22 cellular contexts compared by ENCODE assay signal in genomic region chr2:207825033-207825957, GRCh38. TPM values are rescaled to one million over a fixed set of nuclear protein-coding genes. Genes with fewer than 3 reads are reported as not detected.
A peak's percentile ranks its signal among the peaks of the same experiment; 100 is the strongest.
DNase-seq lines count a peak whose midpoint lies in the region; FAIRE-seq and TF ChIP-seq lines count a peak whose summit lies in the region.
"Had no signal": no experiment of that assay in that cellular context is flagged by ENCODE, and none has a peak within 500 bp of the region (broad histone marks: within the 10 kb centered on the region; RNA-seq: fewer than 3 reads in every experiment).

No MANE protein-coding gene starts in this region.

- H3K4me1 Mint-ChIP-seq in activated CD4-positive, alpha-beta memory T cell treated with anti-CD3 and anti-CD28 coated beads for 36 hours (ENCODE audit: low read depth), result no peaks in the 10 kb centered on the region
- H3K4me1 Mint-ChIP-seq: activated naive CD8-positive, alpha-beta T cell treated with anti-CD3 and anti-CD28 coated beads for 36 hours had no signal

- no peaks in the 10 kb centered on the region for H3K79me1 ChIP-seq in H1 (ENCODE audit: low read depth, low read length)

- CTCF ChIA-PET in H1 (lab: Charles Lee; ENCODE audit: partially characterized antibody), result interaction anchor here (1.1 to 1.5 kb wide), 5 partner anchors 10 to 215 kb away, joined by 3 to 7 read pairs (median 4); no protein-coding TSS in a partner anchor
- CTCF ChIA-PET in activated CD4-positive, alpha-beta memory T cell treated with anti-CD3 and anti-CD28 coated beads for 36 hours (lab: Charles Lee), result no interaction called here

- intact Hi-C loops in posterior vena cava (cut with DNase I), result no loop called here
- intact Hi-C loops in uterus (cut with DNase I; ENCODE audit: low total_unique reads), result no loop called here
- intact Hi-C loops in activated CD4-positive, alpha-beta memory T cell treated with anti-CD3 and anti-CD28 coated beads for 36 hours (cut with micrococcal nuclease), result no loop called here

- no peak overlapping the region for H4K5ac ChIP-seq in H1 (ENCODE audit: insufficient read length, low read depth, low read length)

- no peak overlapping the region for H4K91ac ChIP-seq in H1 (replicated peaks; ENCODE audit: insufficient read length, low read length)

- no peak overlapping the region for H3K23ac ChIP-seq in H1 (ENCODE audit: insufficient read length)

- no peak overlapping the region for H3K4me2 ChIP-seq in H1 (ENCODE audit: insufficient read depth in 1 of 2, low read depth in 2 of 2, low read length in 2 of 2)

- H3K4me3 ChIP-seq in H1 (ENCODE audit: extremely low read depth in 1 of 4, insufficient read depth in 2 of 4, low read depth in 3 of 4, low read length in 4 of 4) (no peak overlapping the region), right atrium auricular region (no peak overlapping the region), uterus (no peak overlapping the region)
- H3K4me3 ChIP-seq: colonic mucosa, lower lobe of right lung had no signal

- H2BK5ac ChIP-seq in H1 (ENCODE audit: low read depth, low read length), result no peak overlapping the region

- no peak for TF ChIP-seq EP300 in H1 (IDR thresholded peaks at IDR 0.05; ENCODE audit: borderline replicate concordance in 1 of 2, low read depth in 2 of 2, low read length in 2 of 2)

- H3K79me2 ChIP-seq in H1 (ENCODE audit: control insufficient read depth in 1 of 2, insufficient read depth in 2 of 2, low read length in 2 of 2), result no peaks in the 10 kb centered on the region
- H3K79me2 ChIP-seq: parathyroid adenoma had no signal

- no peaks in the 10 kb centered on the region for H4K20me1 ChIP-seq in H1 (replicated peaks in 1 of 2; ENCODE audit: control insufficient read depth in 1 of 2, insufficient read depth in 2 of 2, low read length in 2 of 2)

- no peak for FAIRE-seq in H1 (lab: Jason Lieb, UNC)
- FAIRE-seq: endometrium, GM12891, TTC549 had no signal

- H3K4ac ChIP-seq in H1 (replicated peaks; ENCODE audit: insufficient read length, low read depth, low read length), result no peak overlapping the region

- TF ChIP-seq POLR2A in H1 (IDR thresholded peaks at IDR 0.05; ENCODE audit: control extremely low read depth in 1 of 2, low read depth in 2 of 2, low read length in 2 of 2) (no peak), uterus (IDR thresholded peaks at IDR 0.05) (no peak)

- H3K4me1 ChIP-seq in H1 (replicated peaks in 1 of 4; ENCODE audit: control insufficient read depth in 3 of 4, insufficient read depth in 4 of 4, low read length in 3 of 4) (peaks cover 0 to 3% (median 0%) of the 10 kb centered on the region in 4 experiments; a peak in 1 of 7 replicates), right atrium auricular region (peaks cover 0 to 23% of the 10 kb centered on the region in 2 donors), uterus (no peaks in the 10 kb centered on the region)
- H3K4me1 ChIP-seq: lower lobe of right lung, parathyroid adenoma had no signal

- H3K9me3 Mint-ChIP-seq in activated CD4-positive, alpha-beta memory T cell treated with anti-CD3 and anti-CD28 coated beads for 36 hours, result no peaks in the 10 kb centered on the region
- H3K9me3 Mint-ChIP-seq: activated naive CD8-positive, alpha-beta T cell treated with anti-CD3 and anti-CD28 coated beads for 36 hours; activated T-helper 2 cell treated with anti-CD3 and anti-CD28 coated beads, Interferon-gamma antibody, Interleukin-2, Interleukin-4, amounts not matched to agents 10 μg/mL and 5 μg/mL and 100 μg/mL, durations not matched to agents 14 hours and 24 hours and 36 hours; CD8-positive, alpha-beta memory T cell had no signal

- H3K18ac ChIP-seq in H1 (ENCODE audit: extremely low read depth, low read length), result no peak overlapping the region

- H2BK12ac ChIP-seq in H1 (ENCODE audit: low read depth, low read length), result no peak overlapping the region

- no peak for TF ChIP-seq RAD21 in H1 (IDR thresholded peaks at IDR 0.05 in 1 of 2, conservative IDR thresholded peaks at IDR 0.05 in 1 of 2; ENCODE audit: low read depth in 2 of 2, low read length in 2 of 2)

- no peaks in the 10 kb centered on the region for H3K27me3 ChIP-seq in H1 (replicated peaks in 1 of 4; ENCODE audit: control insufficient read depth in 3 of 4, extremely low read depth in 1 of 4, insufficient read depth in 3 of 4, low read length in 3 of 4)
- H3K27me3 ChIP-seq in right atrium auricular region, result no peaks in the 10 kb centered on the region
- H3K27me3 ChIP-seq in uterus, result no peaks in the 10 kb centered on the region
- H3K27me3 ChIP-seq: colonic mucosa had no signal

- no peaks in the 10 kb centered on the region for H3K27me3 Mint-ChIP-seq in activated CD4-positive, alpha-beta memory T cell treated with anti-CD3 and anti-CD28 coated beads for 36 hours
- H3K27me3 Mint-ChIP-seq: activated naive CD8-positive, alpha-beta T cell treated with anti-CD3 and anti-CD28 coated beads for 36 hours; CD8-positive, alpha-beta memory T cell had no signal

- H2BK120ac ChIP-seq in H1 (replicated peaks; ENCODE audit: low read depth, low read length), result no peak overlapping the region

- H3K27ac ChIP-seq in H1 (ENCODE audit: low read depth, low read length) (no peak overlapping the region), right atrium auricular region (peak overlapping the region; percentile 58 to 80), uterus (peak overlapping the region; percentile 55 to 67)
- H3K27ac ChIP-seq: colonic mucosa, HL-60, lower lobe of right lung, parathyroid adenoma had no signal

- peak overlapping the region; percentile 14; the same call in 1 of the 2 replicates for H2AK5ac ChIP-seq in H1 (ENCODE audit: low read depth, low read length)

- POLR2A ChIA-PET in H1 (lab: Charles Lee; ENCODE audit: partially characterized antibody), result interaction anchor here (1.3 to 1.8 kb wide), 2 partner anchors 9 to 58 kb away, joined by 4 to 5 read pairs; no protein-coding TSS in a partner anchor
- POLR2A ChIA-PET in activated CD4-positive, alpha-beta memory T cell treated with anti-CD3 and anti-CD28 coated beads for 36 hours (lab: Charles Lee), result no interaction called here

- H3K23me2 ChIP-seq in H1 (ENCODE audit: low read depth, low read length), result no peaks in the 10 kb centered on the region

- no peak overlapping the region for H4K8ac ChIP-seq in H1 (ENCODE audit: extremely low read depth, insufficient read depth, low read length)

- no peak overlapping the region for H3K14ac ChIP-seq in H1 (ENCODE audit: insufficient read length)

- H2BK15ac ChIP-seq in H1 (ENCODE audit: low read length), result no peak overlapping the region

- H3K27ac Mint-ChIP-seq in activated CD4-positive, alpha-beta memory T cell treated with anti-CD3 and anti-CD28 coated beads for 36 hours, result no peak overlapping the region
- H3K27ac Mint-ChIP-seq: activated naive CD8-positive, alpha-beta T cell treated with anti-CD3 and anti-CD28 coated beads for 36 hours; activated T-helper 2 cell treated with anti-CD3 and anti-CD28 coated beads, Interferon-gamma antibody, Interleukin-2, Interleukin-4, amounts not matched to agents 10 μg/mL and 5 μg/mL and 100 μg/mL, durations not matched to agents 14 hours and 24 hours and 36 hours; CD8-positive, alpha-beta memory T cell had no signal

- H3K4me3 Mint-ChIP-seq in activated CD4-positive, alpha-beta memory T cell treated with anti-CD3 and anti-CD28 coated beads for 36 hours, result no peak overlapping the region
- H3K4me3 Mint-ChIP-seq: activated naive CD8-positive, alpha-beta T cell treated with anti-CD3 and anti-CD28 coated beads for 36 hours; CD8-positive, alpha-beta memory T cell had no signal

- H3K56ac ChIP-seq in H1 (replicated peaks; ENCODE audit: insufficient read length, low read depth, low read length), result no peak overlapping the region

- H3K36me3 Mint-ChIP-seq in activated CD4-positive, alpha-beta memory T cell treated with anti-CD3 and anti-CD28 coated beads for 36 hours, result peaks cover 11% of the 10 kb centered on the region
- H3K36me3 Mint-ChIP-seq: activated naive CD8-positive, alpha-beta T cell treated with anti-CD3 and anti-CD28 coated beads for 36 hours had no signal

- no peak overlapping the region for H2BK20ac ChIP-seq in H1 (ENCODE audit: low read length)

- H3K9ac ChIP-seq in H1 (replicated peaks in 1 of 4; ENCODE audit: extremely low read depth in 1 of 4, low read depth in 3 of 4, low read length in 3 of 4), result no peak overlapping the region
- H3K9ac ChIP-seq: parathyroid adenoma had no signal

- WGBS in H1 (ENCODE audit: extremely low coverage in 1 of 2, insufficient coverage in 1 of 2, insufficient read length in 1 of 2, insufficient replicate concordance in 2 of 2, low coverage in 1 of 2, low lambda C conversion rate in 2 of 2, missing lambda C conversion rate in 1 of 2), 2 experiments, result 90% methylated on average over 17 of the region's 17 CpGs; no CpG with 5 or more reads in 1 of the 2 experiments

- H3K9me3 ChIP-seq in H1 (ENCODE audit: insufficient read depth in 2 of 2, low read depth in 1 of 2, low read length in 1 of 2) (no peaks in the 10 kb centered on the region), right atrium auricular region (no peaks in the 10 kb centered on the region), uterus (no peaks in the 10 kb centered on the region)
- H3K9me3 ChIP-seq: colonic mucosa, lower lobe of right lung had no signal

- H3K36me3 ChIP-seq in H1 (ENCODE audit: control insufficient read depth in 2 of 4, insufficient read depth in 4 of 4, low read length in 3 of 4) (no peaks in the 10 kb centered on the region), right atrium auricular region (peaks cover 7% of the 10 kb centered on the region), uterus (no peaks in the 10 kb centered on the region)
- H3K36me3 ChIP-seq: colonic mucosa had no signal

- H2AFZ ChIP-seq in H1 (ENCODE audit: low read length), result no peak overlapping the region
- H2AFZ ChIP-seq: parathyroid adenoma had no signal

- TF ChIP-seq CTCF in H1 (IDR thresholded peaks at IDR 0.05; ENCODE audit: control extremely low read depth in 1 of 3, insufficient read depth in 1 of 3, low read depth in 1 of 3, low read length in 3 of 3), result no peak
- TF ChIP-seq CTCF in right atrium auricular region (IDR thresholded peaks at IDR 0.05), result no peak
- no peak for TF ChIP-seq CTCF in uterus (IDR thresholded peaks at IDR 0.05)

- DNase-seq in H1 (ENCODE audit: low read depth in 1 of 2, low spot score in 2 of 2), result no peak
- DNase-seq in right atrium auricular region (ENCODE audit: low spot score), result no peak
- peak; percentile 5 for DNase-seq in posterior vena cava (ENCODE audit: low spot score)
- DNase-seq in uterus, result peak; percentile 23 to 37
- DNase-seq in activated CD4-positive, alpha-beta memory T cell treated with anti-CD3 and anti-CD28 coated beads for 36 hours, result no peak
- DNase-seq in NCI-H1105 (lab: John Stamatoyannopoulos, UW), result no peak
- DNase-seq in activated CD4-positive, alpha-beta T cell treated with anti-CD3 and anti-CD28 coated beads, Interleukin-2, amount 50 U/mL, for 48 hours, result no peak
- DNase-seq: activated naive CD8-positive, alpha-beta T cell treated with anti-CD3 and anti-CD28 coated beads for 36 hours; CD8-positive, alpha-beta memory T cell; colonic mucosa; DMS53; lower lobe of right lung; NCI-H1417; NCI-H526 treated with DMSO at 0.1 percent for 48 hours; stimulated activated CD4-positive, alpha-beta T cell treated with anti-CD3 and anti-CD28 coated beads, Interleukin-12 subunit alpha, Interleukin-12 subunit beta, amount 100 ng/mL, for 4 hours; stimulated activated CD8-positive, alpha-beta memory T cell treated with anti-CD3 and anti-CD28 coated beads, Interleukin-4, amount 100 ng/mL, for 48 hours had no signal

RNA-seq across cellular contexts. Expression of gene FZD5, which starts 55.6 kb away (rescaled TPM):
- 55.2 and 56.6 TPM in 2 replicates for total RNA-seq in H1 (2021; fragmentation: NEBNext Ultra II Directional; extraction: Animal tissue kit (Norgen Biotek cat#: 25700))
- 13.4 and 20.2 TPM in 2 replicates for polyA plus RNA-seq in H1 (2011; rRNA removed)
- polyA plus RNA-seq in H1 (2011; cell fraction: cytosol; rRNA removed), result 15.8 TPM
- polyA plus RNA-seq in H1 (2011; cell fraction: nucleus; rRNA removed), result 21.3 TPM
- 14.2 to 20.0 TPM (median 15.9 TPM) in 4 replicates for polyA plus RNA-seq in H1 (2012, experiment 1 of 2)
- polyA plus RNA-seq in H1 (2012, experiment 2 of 2), result 4.5 TPM
- polyA plus RNA-seq in H1 (2013, experiment 1 of 2), result 33.6 TPM
- polyA plus RNA-seq in H1 (2013, experiment 2 of 2), result 37.1 TPM
- polyA minus RNA-seq in H1 (2011; rRNA and poly(A)+ RNA removed), result 30.0 and 33.0 TPM in 2 replicates
- 44.0 TPM for polyA minus RNA-seq in H1 (2011; cell fraction: cytosol; rRNA and poly(A)+ RNA removed)
- polyA minus RNA-seq in H1 (2011; cell fraction: nucleus; rRNA and poly(A)+ RNA removed), result 60.7 TPM
- total RNA-seq in right atrium auricular region (1 to 10 TPM; 3.4 to 6.4 TPM), posterior vena cava (1 to 10 TPM; 3.4 to 3.7 TPM), uterus (1 to 10 TPM; 3.8 to 8.1 (median 6.6) TPM)
- 1 to 10 TPM; 1.3 to 1.7 TPM for total RNA-seq in activated CD4-positive, alpha-beta memory T cell treated with anti-CD3 and anti-CD28 coated beads for 36 hours

Comparison
In these comparisons a context has a peak if more than half of its experiments do, and no peak if none do; other contexts are left out.
1. DNase-seq: peak in posterior vena cava (single experiment) and uterus (2 of 2); none in H1 (0 of 2), right atrium auricular region (single experiment), activated CD4-positive, alpha-beta memory T cell treated with anti-CD3 and anti-CD28 coated beads for 36 hours (single experiment), NCI-H1105 (single experiment) and activated CD4-positive, alpha-beta T cell treated with anti-CD3 and anti-CD28 coated beads, Interleukin-2, amount 50 U/mL, for 48 hours (0 of 2).